In genomic region chr3:123084738-123085237, GRCh38 we compare ENCODE assay signal across 1 cellular context.
TF ChIP-seq lines count a peak whose summit lies in the region.

No MANE protein-coding gene starts in this region.

TF ChIP-seq in HepG2, 621 proteins besides CTCF, POLR2A, EP300 and RAD21 (continued from another document and continues in another):
- TF ChIP-seq ATF6 (CRISPR knock-in tag; conservative IDR thresholded peaks at IDR 0.05) (no peak), ZNF17 (CRISPR knock-in tag; IDR thresholded peaks at IDR 0.05) (no peak), PHF21A (CRISPR knock-in tag; IDR thresholded peaks at IDR 0.05) (0 out of 2 replicates have a peak, but pooled peaks have one; percentile 39), ZNF788 (CRISPR knock-in tag; IDR thresholded peaks at IDR 0.05; ENCODE audit: borderline replicate concordance) (0 out of 2 replicates have a peak, but pooled peaks have one; percentile 11), LBX2 (CRISPR knock-in tag; IDR thresholded peaks at IDR 0.05; ENCODE audit: borderline replicate concordance) (no peak), ZNF800 (CRISPR knock-in tag; IDR thresholded peaks at IDR 0.05) (0 out of 2 replicates have a peak, but pooled peaks have one; percentile 1), ERF (CRISPR knock-in tag; IDR thresholded peaks at IDR 0.05) (peak; percentile 37; the same call in 1 of the 2 replicates), ZFX (CRISPR knock-in tag; IDR thresholded peaks at IDR 0.05; ENCODE audit: low read depth) (peak; percentile 66; the same call in 1 of the 2 replicates), NCOA2 (CRISPR knock-in tag; IDR thresholded peaks at IDR 0.05) (peak; percentile 52; the same call in 1 of the 2 replicates), JUN (CRISPR knock-in tag; IDR thresholded peaks at IDR 0.05) (no peak), CBFB (CRISPR knock-in tag; IDR thresholded peaks at IDR 0.05) (0 out of 2 replicates have a peak, but pooled peaks have one; percentile 54), MED1 (CRISPR knock-in tag; IDR thresholded peaks at IDR 0.05) (peak; percentile 33; the same call in 1 of the 2 replicates), PAWR (CRISPR knock-in tag; IDR thresholded peaks at IDR 0.05; ENCODE audit: borderline replicate concordance) (no peak), MAZ (IDR thresholded peaks at IDR 0.05; ENCODE audit: borderline replicate concordance, low read depth, low read length) (0 out of 2 replicates have a peak, but pooled peaks have one; percentile 6), MAZ (CRISPR knock-in tag; IDR thresholded peaks at IDR 0.05; ENCODE audit: low read depth) (no peak), ARID5B (CRISPR knock-in tag; IDR thresholded peaks at IDR 0.05) (peak; percentile 56), RNF219 (CRISPR knock-in tag; IDR thresholded peaks at IDR 0.05) (no peak), ZNF446 (CRISPR knock-in tag; IDR thresholded peaks at IDR 0.05) (no peak), PITX1 (CRISPR knock-in tag; IDR thresholded peaks at IDR 0.05) (peak; percentile 84), ARNT (IDR thresholded peaks at IDR 0.05) (no peak), ZNF274 (CRISPR knock-in tag; IDR thresholded peaks at IDR 0.05) (no peak), ZFY (CRISPR knock-in tag; IDR thresholded peaks at IDR 0.05) (peak; percentile 16), ZNF496 (CRISPR knock-in tag; IDR thresholded peaks at IDR 0.05; ENCODE audit: insufficient replicate concordance) (no peak), NR2F2 (IDR thresholded peaks at IDR 0.05; ENCODE audit: borderline replicate concordance, low read depth) (peak; percentile 71; the same call in 1 of the 2 replicates), ZFP37 (CRISPR knock-in tag; IDR thresholded peaks at IDR 0.05; ENCODE audit: borderline replicate concordance) (0 out of 2 replicates have a peak, but pooled peaks have one; percentile 54), NR2C2 (CRISPR knock-in tag; IDR thresholded peaks at IDR 0.05; ENCODE audit: borderline replicate concordance) (peak; percentile 56; the same call in 1 of the 2 replicates), CEBPB (IDR thresholded peaks at IDR 0.05; ENCODE audit: borderline replicate concordance, low read depth, low read length) (peak; percentile 35; the same call in 1 of the 2 replicates), PATZ1 (CRISPR knock-in tag; IDR thresholded peaks at IDR 0.05) (peak; percentile 63), RXRB (CRISPR knock-in tag; IDR thresholded peaks at IDR 0.05; ENCODE audit: borderline replicate concordance) (peak; percentile 82), GTF2F1 (IDR thresholded peaks at IDR 0.05; ENCODE audit: low read length) (no peak), PAXIP1 (CRISPR knock-in tag; conservative IDR thresholded peaks at IDR 0.05) (peak; percentile 69), ZSCAN5A (CRISPR knock-in tag; IDR thresholded peaks at IDR 0.05; ENCODE audit: borderline replicate concordance) (no peak), KLF12 (CRISPR knock-in tag; IDR thresholded peaks at IDR 0.05; ENCODE audit: borderline replicate concordance) (no peak), NR2F1 (CRISPR knock-in tag; IDR thresholded peaks at IDR 0.05) (peak in 1 of 2 experiments; percentile 55; a peak in 1 of 4 replicates), HNRNPK (IDR thresholded peaks at IDR 0.05; ENCODE audit: low read depth, low read length, poor library complexity, severe bottlenecking) (no peak), ZNF768 (CRISPR knock-in tag; IDR thresholded peaks at IDR 0.05) (peak; percentile 31; the same call in 1 of the 2 replicates), FOXP1 (IDR thresholded peaks at IDR 0.05) (no peak), FOXP1 (CRISPR knock-in tag; IDR thresholded peaks at IDR 0.05) (peak; percentile 21), ZNF501 (CRISPR knock-in tag; IDR thresholded peaks at IDR 0.05) (peak; percentile 51; the same call in 1 of the 2 replicates), ZNF710 (CRISPR knock-in tag; IDR thresholded peaks at IDR 0.05; ENCODE audit: borderline replicate concordance) (peak; percentile 24; the same call in 1 of the 2 replicates), CHCHD3 (CRISPR knock-in tag; IDR thresholded peaks at IDR 0.05) (no peak), FOSL2 (CRISPR knock-in tag; IDR thresholded peaks at IDR 0.05) (0 out of 2 replicates have a peak, but pooled peaks have one; percentile 36)
